Comparison of ENCODE assay signal across 23 cellular contexts in the genomic region with DNA sequence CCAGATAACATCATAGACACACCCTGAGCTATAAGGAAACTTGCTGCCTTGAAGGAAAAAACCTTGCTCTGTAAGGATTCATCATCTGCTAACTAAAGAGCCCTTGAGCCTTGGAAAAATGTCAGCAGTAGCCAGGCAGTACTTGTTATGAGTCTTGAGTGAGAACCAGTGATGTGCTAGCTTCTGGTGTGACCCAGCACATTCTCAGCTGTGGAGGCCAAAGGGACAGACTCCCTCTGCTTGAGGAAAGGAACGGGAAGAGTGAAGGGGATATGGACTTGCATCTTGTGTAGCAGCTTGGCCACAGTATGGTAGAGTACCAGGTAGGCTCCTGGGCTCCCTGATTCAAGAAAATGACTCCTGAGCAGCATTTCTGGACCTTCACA.
"Had no signal": no experiment of that assay in that cellular context is flagged by ENCODE, and none has a peak within 500 bp of the region (broad histone marks: within the 10 kb centered on the region; RNA-seq: fewer than 3 reads in every experiment).

No MANE protein-coding gene starts in this region.

- DNase-seq: activated CD4-positive, alpha-beta T cell treated with anti-CD3 and anti-CD28 coated beads, Interleukin-2, amount 10 ng/mL, durations not matched to agents 7 days and 5 days; activated CD8-positive, alpha-beta memory T cell treated with anti-CD3 and anti-CD28 coated beads, Interleukin-2, amount 50 U/mL, for 4 hours; activated gamma-delta T cell; effector CD8-positive, alpha-beta T cell; esophagus squamous epithelium; foreskin fibroblast; kidney; left ventricle myocardium superior; mesendoderm; natural killer cell; pancreas; SHP77; sigmoid colon; SK-N-SH; spleen; stimulated activated naive B cell treated with anti-CD40 and anti-IgM and Interleukin-4, amounts not matched to agents 10 μg/mL and 1 μg/mL and 100 μg/mL, for 72 hours; T-cell; T-helper 9 cell had no signal

- H3K4me3 Mint-ChIP-seq: activated CD4-positive, alpha-beta T cell treated with anti-CD3 and anti-CD28 coated beads, Interleukin-2, amount 10 ng/mL, durations not matched to agents 7 days and 5 days; central memory CD8-positive, alpha-beta T cell; natural killer cell; stimulated activated naive B cell treated with anti-CD40 and anti-IgM and Interleukin-4, amounts not matched to agents 10 μg/mL and 1 μg/mL and 100 μg/mL, for 72 hours; T-cell had no signal

- H3K27ac ChIP-seq: esophagus squamous epithelium, neutrophil, pancreas, sigmoid colon, spleen, tibial nerve, vagina had no signal

- H3K27me3 Mint-ChIP-seq: activated CD4-positive, alpha-beta T cell treated with anti-CD3 and anti-CD28 coated beads, Interleukin-2, amount 10 ng/mL, durations not matched to agents 7 days and 5 days; central memory CD8-positive, alpha-beta T cell; stimulated activated naive B cell treated with anti-CD40 and anti-IgM and Interleukin-4, amounts not matched to agents 10 μg/mL and 1 μg/mL and 100 μg/mL, for 72 hours; T-cell had no signal

- H3K9me2 ChIP-seq: SK-N-SH had no signal

- H3K4me3 ChIP-seq: esophagus squamous epithelium, pancreas, sigmoid colon, spleen, tibial nerve, vagina had no signal

- H3K9me3 ChIP-seq: esophagus squamous epithelium, neutrophil, pancreas, sigmoid colon, SK-N-SH, spleen, tibial nerve, vagina had no signal

- H3K4me1 Mint-ChIP-seq: activated CD4-positive, alpha-beta T cell treated with anti-CD3 and anti-CD28 coated beads, Interleukin-2, amount 10 ng/mL, durations not matched to agents 7 days and 5 days; central memory CD8-positive, alpha-beta T cell; natural killer cell; stimulated activated naive B cell treated with anti-CD40 and anti-IgM and Interleukin-4, amounts not matched to agents 10 μg/mL and 1 μg/mL and 100 μg/mL, for 72 hours; T-cell had no signal

- ATAC-seq: activated naive CD4-positive, alpha-beta T cell treated with anti-CD3 and anti-CD28 coated beads, Interleukin-2, amount 50 U/mL, for 72 hours; left ventricle myocardium superior; natural killer cell; pancreas; stimulated activated naive B cell treated with anti-CD40 and anti-IgM and Interleukin-4, amounts not matched to agents 10 μg/mL and 1 μg/mL and 100 μg/mL, for 72 hours; T-cell had no signal

- H3K9ac ChIP-seq: SK-N-SH had no signal

- H3K4me1 ChIP-seq: esophagus squamous epithelium, pancreas, sigmoid colon, spleen, tibial nerve, vagina had no signal

- H3K27me3 ChIP-seq: esophagus squamous epithelium, neutrophil, pancreas, sigmoid colon, spleen, tibial nerve, vagina had no signal

- H3K36me3 ChIP-seq: esophagus squamous epithelium, neutrophil, pancreas, sigmoid colon, spleen, tibial nerve, vagina had no signal

- H3K36me3 Mint-ChIP-seq: natural killer cell; stimulated activated naive B cell treated with anti-CD40 and anti-IgM and Interleukin-4, amounts not matched to agents 10 μg/mL and 1 μg/mL and 100 μg/mL, for 72 hours; T-cell had no signal

- H3K27ac Mint-ChIP-seq: activated CD4-positive, alpha-beta T cell treated with anti-CD3 and anti-CD28 coated beads, Interleukin-2, amount 10 ng/mL, durations not matched to agents 7 days and 5 days; activated naive CD4-positive, alpha-beta T cell treated with anti-CD3 and anti-CD28 coated beads, Interleukin-2, amount 50 U/mL, for 72 hours; natural killer cell; stimulated activated naive B cell treated with anti-CD40 and anti-IgM and Interleukin-4, amounts not matched to agents 10 μg/mL and 1 μg/mL and 100 μg/mL, for 72 hours; T-cell had no signal

- H3K4me2 ChIP-seq: SK-N-SH had no signal
